ENCODE assay signal across 10 cellular contexts in genomic region chr2:69310267-69310666, GRCh38.
DNase-seq lines count a peak whose midpoint lies in the region; ATAC-seq and TF ChIP-seq lines count a peak whose summit lies in the region.
"Had no signal": no experiment of that assay in that cellular context is flagged by ENCODE, and none has a peak within 500 bp of the region (broad histone marks: within the 10 kb centered on the region; RNA-seq: fewer than 3 reads in every experiment).

No MANE protein-coding gene starts in this region.

- ATAC-seq in Right ventricle myocardium superior (ENCODE audit: poor library complexity) (no peak), upper lobe of left lung (ENCODE audit: low FRiP score in 2 of 2) (no peak)

- peak overlapping the region; percentile 48 for H4K12ac ChIP-seq in trophoblast cell (ENCODE audit: low read depth, low read length)

- H2BK12ac ChIP-seq in trophoblast cell (ENCODE audit: low read length): no peak overlapping the region

- H3K36me3 ChIP-seq in right atrium auricular region: no peaks in the 10 kb centered on the region
- H3K36me3 ChIP-seq in trophoblast cell (ENCODE audit: control insufficient read depth in 1 of 2, insufficient read depth in 2 of 2, low read length in 2 of 2): peaks cover 2 to 5% of the 10 kb centered on the region in 2 experiments
- no peaks in the 10 kb centered on the region for H3K36me3 ChIP-seq in upper lobe of left lung

- no peak overlapping the region for H3K4ac ChIP-seq in trophoblast cell (ENCODE audit: low read depth, low read length)

- intact Hi-C loops in Right ventricle myocardium superior (cut with DNase I): no loop called here
- intact Hi-C loops in cardiac septum (cut with DNase I): no loop called here

- no peak overlapping the region for H3K9ac ChIP-seq in trophoblast cell (ENCODE audit: low read length)

- H3K9me3 ChIP-seq in right atrium auricular region: peaks cover 0 to 8% of the 10 kb centered on the region in 2 donors
- H3K9me3 ChIP-seq in trophoblast cell (ENCODE audit: insufficient read depth, low read depth, low read length): peaks cover 4% of the 10 kb centered on the region
- H3K9me3 ChIP-seq in upper lobe of left lung: no peaks in the 10 kb centered on the region

- H3K14ac ChIP-seq in trophoblast cell (ENCODE audit: low read length): no peak overlapping the region

- no peak overlapping the region for H2BK5ac ChIP-seq in trophoblast cell (ENCODE audit: low read depth, low read length, poor library complexity)

- WGBS in trophoblast cell (ENCODE audit: extremely low coverage, insufficient coverage, insufficient read length): no CpG with 5 or more reads among the region's 12 CpGs
- WGBS in upper lobe of left lung, 2 donors: 93 to 94% methylated on average over 5 to 12 of the region's 12 CpGs

- no peak for TF ChIP-seq POLR2A in upper lobe of left lung (IDR thresholded peaks at IDR 0.05)

- H4K8ac ChIP-seq in trophoblast cell (ENCODE audit: low read depth, low read length): no peak overlapping the region

- H2AK5ac ChIP-seq in trophoblast cell (ENCODE audit: low read length): no peak overlapping the region

- DNase-seq in Right ventricle myocardium superior (peak; percentile 46), cardiac septum (ENCODE audit: low spot score) (no peak), right atrium auricular region (ENCODE audit: low spot score) (no peak), trophoblast cell (no peak), upper lobe of left lung (peak in 1 of 2 donors; percentile 24), G401 (ENCODE audit: low spot score) (no peak), SK-N-DZ (ENCODE audit: low spot score) (no peak)
- no peak for DNase-seq in activated CD4-positive, alpha-beta T cell treated with anti-CD3 and anti-CD28 coated beads for 1 hour
- DNase-seq: SHP77, substantia nigra had no signal

- TF ChIP-seq CTCF in right atrium auricular region (IDR thresholded peaks at IDR 0.05): no peak
- no peak for TF ChIP-seq CTCF in upper lobe of left lung (IDR thresholded peaks at IDR 0.05)

- H3K27ac ChIP-seq in right atrium auricular region (peak overlapping the region; percentile 43 to 73), trophoblast cell (ENCODE audit: low read depth, low read length) (no peak overlapping the region), upper lobe of left lung (peak overlapping the region; percentile 27 to 74 (median 67))

- in situ Hi-C loops in G401 (cut with HindIII; ENCODE audit: low sequenced_read_pairs): no loop called here

- TF ChIP-seq EP300 in upper lobe of left lung (IDR thresholded peaks at IDR 0.05): no peak

- H3K18ac ChIP-seq in trophoblast cell (ENCODE audit: low read length): no peak overlapping the region

- no peaks in the 10 kb centered on the region for H3K27me3 ChIP-seq in right atrium auricular region
- H3K27me3 ChIP-seq in trophoblast cell (ENCODE audit: insufficient read depth, low read length): no peaks in the 10 kb centered on the region
- peaks cover 0 to 3% (median 0%) of the 10 kb centered on the region in 4 donors for H3K27me3 ChIP-seq in upper lobe of left lung

- H3K79me2 ChIP-seq in trophoblast cell (ENCODE audit: control insufficient read depth, insufficient read depth, low read length, poor library complexity): peaks cover 2% of the 10 kb centered on the region

- peaks cover 5% of the 10 kb centered on the region for H3K79me1 ChIP-seq in trophoblast cell (ENCODE audit: low read length)

- no peak overlapping the region for H3K23ac ChIP-seq in trophoblast cell (ENCODE audit: low read length)

- H3K4me1 ChIP-seq in right atrium auricular region (peaks cover 0 to 50% of the 10 kb centered on the region in 2 donors), trophoblast cell (ENCODE audit: control insufficient read depth in 1 of 2, insufficient read depth in 2 of 2, low read length in 2 of 2) (peaks cover 3 to 17% of the 10 kb centered on the region in 2 experiments), upper lobe of left lung (peaks cover 33 to 45% (median 38%) of the 10 kb centered on the region in 4 donors)

- H3K4me2 ChIP-seq in trophoblast cell (ENCODE audit: low read length): no peak overlapping the region

- H3K4me3 ChIP-seq in right atrium auricular region: no peak overlapping the region
- no peak overlapping the region for H3K4me3 ChIP-seq in trophoblast cell (ENCODE audit: low read depth, low read length)
- H3K4me3 ChIP-seq in upper lobe of left lung: no peak overlapping the region

- no peak overlapping the region for H2AFZ ChIP-seq in trophoblast cell (ENCODE audit: insufficient read depth, low read length, poor library complexity)

- no peak overlapping the region for H2BK120ac ChIP-seq in trophoblast cell (ENCODE audit: insufficient read depth, low read length, poor library complexity)

- H4K91ac ChIP-seq in trophoblast cell (ENCODE audit: low read depth, low read length): no peak overlapping the region
